Comparison of ENCODE assay signal across 14 cellular contexts in the genomic region with DNA sequence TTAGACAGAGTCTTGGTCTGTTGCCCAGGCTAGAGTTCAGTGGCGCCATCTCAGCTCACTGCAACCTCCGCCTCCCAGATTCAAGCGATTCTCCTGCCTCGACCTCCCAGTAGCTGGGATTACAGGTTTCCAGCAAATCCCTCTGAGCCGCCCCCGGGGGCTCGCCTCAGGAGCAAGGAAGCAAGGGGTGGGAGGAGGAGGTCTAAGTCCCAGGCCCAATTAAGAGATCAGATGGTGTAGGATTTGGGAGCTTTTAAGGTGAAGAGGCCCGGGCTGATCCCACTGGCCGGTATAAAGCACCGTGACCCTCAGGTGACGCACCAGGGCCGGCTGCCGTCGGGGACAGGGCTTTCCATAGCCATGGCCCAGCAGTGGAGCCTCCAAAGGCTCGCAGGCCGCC. TPM values are rescaled to one million over a fixed set of nuclear protein-coding genes. Genes with fewer than 3 reads are reported as not detected.
"Had no signal": no experiment of that assay in that cellular context is flagged by ENCODE, and none has a peak within 500 bp of the region (broad histone marks: within the 10 kb centered on the region; RNA-seq: fewer than 3 reads in every experiment).

A gene (plus strand): TSS at position 301 of the 400 bp plus-strand sequence. CDS start 60 bp downstream, at position 361.

RNA-seq across cellular contexts. Expression of the gene that starts here (rescaled TPM):
- total RNA-seq: activated B cell treated with CpG ODN at 0.5 μM for 24 hours; activated CD4-positive, alpha-beta memory T cell treated with anti-CD3 and anti-CD28 coated beads for 36 hours; activated CD4-positive, alpha-beta memory T cell treated with anti-CD3 and anti-CD28 coated beads, Interleukin-2, amount 10 ng/mL, durations not matched to agents 7 days and 5 days; activated CD4-positive, alpha-beta T cell treated with anti-CD3 and anti-CD28 coated beads for 36 hours; activated CD4-positive, alpha-beta T cell treated with anti-CD3 and anti-CD28 coated beads, Interleukin-2, amount 10 ng/mL, durations not matched to agents 24 days and 14 days; activated CD4-positive, alpha-beta T cell treated with anti-CD3 and anti-CD28 coated beads, Interleukin-2, amount 10 ng/mL, durations not matched to agents 7 days and 5 days; activated CD8-positive, alpha-beta memory T cell treated with anti-CD3 and anti-CD28 coated beads for 36 hours; activated CD8-positive, alpha-beta memory T cell treated with anti-CD3 and anti-CD28 coated beads, Interleukin-2, amount 10 ng/mL, durations not matched to agents 7 days and 5 days; activated CD8-positive, alpha-beta T cell treated with anti-CD3 and anti-CD28 coated beads for 36 hours; activated CD8-positive, alpha-beta T cell treated with anti-CD3 and anti-CD28 coated beads, Interleukin-2, amount 10 ng/mL, durations not matched to agents 7 days and 5 days; T-helper 1 cell treated with Interleukin-12 subunit alpha and Interleukin-12 subunit beta and Interleukin-4 antibody, amounts not matched to agents 30 ng/mL and 1 ng/mL, for 36 hours; T-helper 17 cell; T-helper 2 cell treated with Interferon-gamma antibody and Interleukin-4, amounts not matched to agents 100 ng/mL and 5 ng/mL, for 36 hours; WTC11 had no signal
